12 cellular contexts compared by ENCODE assay signal in genomic region chr10:97726636-97727178, GRCh38. TPM values are rescaled to one million over a fixed set of nuclear protein-coding genes. Genes with fewer than 3 reads are reported as not detected.
DNase-seq lines count a peak whose midpoint lies in the region; ATAC-seq and TF ChIP-seq lines count a peak whose summit lies in the region.
"Had no signal": no experiment of that assay in that cellular context is flagged by ENCODE, and none has a peak within 500 bp of the region (broad histone marks: within the 10 kb centered on the region; RNA-seq: fewer than 3 reads in every experiment).

No MANE protein-coding gene starts in this region.

- TF ChIP-seq CTCF in colonic mucosa (IDR thresholded peaks at IDR 0.05) (no peak), vagina (IDR thresholded peaks at IDR 0.05) (no peak)

- no peak for TF ChIP-seq POLR2A in vagina (IDR thresholded peaks at IDR 0.05)

- POLR2A ChIA-PET in activated CD4-positive, alpha-beta memory T cell treated with anti-CD3 and anti-CD28 coated beads, Interleukin-2, amount 10 ng/mL, durations not matched to agents 7 days and 5 days (lab: Charles Lee), result interaction anchor here (0.8 to 3.3 kb wide), 2 partner anchors 10 kb away, joined by 3 to 18 read pairs; partner anchors contain the start of gene ZFYVE27

- no peaks in the 10 kb centered on the region for H3K9me3 Mint-ChIP-seq in activated naive CD4-positive, alpha-beta T cell treated with anti-CD3 and anti-CD28 coated beads, Interleukin-2, amount 50 U/mL, for 72 hours
- H3K9me3 Mint-ChIP-seq in activated naive CD4-positive, alpha-beta T cell treated with anti-CD3 and anti-CD28 coated beads, Interleukin-2, amount 10 ng/mL, durations not matched to agents 7 days and 5 days, result no peaks in the 10 kb centered on the region
- H3K9me3 Mint-ChIP-seq in activated CD4-positive, alpha-beta memory T cell treated with anti-CD3 and anti-CD28 coated beads, Interleukin-2, amount 10 ng/mL, durations not matched to agents 7 days and 5 days, result no peaks in the 10 kb centered on the region
- H3K9me3 Mint-ChIP-seq: activated naive CD4-positive, alpha-beta T cell treated with anti-CD3 and anti-CD28 coated beads for 36 hours had no signal

- DNase-seq in activated naive CD4-positive, alpha-beta T cell treated with anti-CD3 and anti-CD28 coated beads, Interleukin-2, amount 50 U/mL, for 72 hours (ENCODE audit: low spot score in 2 of 2), result no peak
- DNase-seq in activated naive CD4-positive, alpha-beta T cell treated with anti-CD3 and anti-CD28 coated beads, Interleukin-2, amount 10 ng/mL, durations not matched to agents 7 days and 5 days, result no peak
- DNase-seq in colonic mucosa (peak; percentile 72), lung microvascular endothelial cell (ENCODE audit: low read depth in 2 of 2) (peak; percentile 82 to 87), vagina (ENCODE audit: extremely low spot score in 2 of 2) (no peak), DMS153 (lab: John Stamatoyannopoulos, UW) (no peak), OCI-M1 (lab: John Stamatoyannopoulos, UW) (no peak)
- no peak for DNase-seq in activated CD4-positive, alpha-beta memory T cell treated with anti-CD3 and anti-CD28 coated beads, Interleukin-2, amount 10 ng/mL, durations not matched to agents 7 days and 5 days
- DNase-seq: activated naive CD4-positive, alpha-beta T cell treated with anti-CD3 and anti-CD28 coated beads for 36 hours had no signal

- no peaks in the 10 kb centered on the region for H3K4me1 Mint-ChIP-seq in activated naive CD4-positive, alpha-beta T cell treated with anti-CD3 and anti-CD28 coated beads, Interleukin-2, amount 10 ng/mL, durations not matched to agents 7 days and 5 days
- H3K4me1 Mint-ChIP-seq in activated CD4-positive, alpha-beta memory T cell treated with anti-CD3 and anti-CD28 coated beads, Interleukin-2, amount 10 ng/mL, durations not matched to agents 7 days and 5 days, result peaks cover 6% of the 10 kb centered on the region
- H3K4me1 Mint-ChIP-seq: CD4-positive, CD25-positive, alpha-beta regulatory T cell had no signal

- H3K4me1 ChIP-seq in colonic mucosa (peaks cover 3% of the 10 kb centered on the region), vagina (peaks cover 15% of the 10 kb centered on the region)

- H3K36me3 ChIP-seq in colonic mucosa (no peaks in the 10 kb centered on the region), vagina (no peaks in the 10 kb centered on the region)

- intact Hi-C loops in colonic mucosa (cut with DNase I), result no loop called here
- intact Hi-C loops in vagina (cut with DNase I), result no loop called here

- H3K36me3 Mint-ChIP-seq in activated naive CD4-positive, alpha-beta T cell treated with anti-CD3 and anti-CD28 coated beads, Interleukin-2, amount 50 U/mL, for 72 hours, result no peaks in the 10 kb centered on the region
- H3K36me3 Mint-ChIP-seq in activated naive CD4-positive, alpha-beta T cell treated with anti-CD3 and anti-CD28 coated beads, Interleukin-2, amount 10 ng/mL, durations not matched to agents 7 days and 5 days, result no peaks in the 10 kb centered on the region
- H3K36me3 Mint-ChIP-seq in activated CD4-positive, alpha-beta memory T cell treated with anti-CD3 and anti-CD28 coated beads, Interleukin-2, amount 10 ng/mL, durations not matched to agents 7 days and 5 days (ENCODE audit: low read depth), result no peaks in the 10 kb centered on the region
- H3K36me3 Mint-ChIP-seq: CD4-positive, CD25-positive, alpha-beta regulatory T cell had no signal

- H3K27ac Mint-ChIP-seq in activated naive CD4-positive, alpha-beta T cell treated with anti-CD3 and anti-CD28 coated beads, Interleukin-2, amount 50 U/mL, for 72 hours, result no peak overlapping the region
- H3K27ac Mint-ChIP-seq in activated naive CD4-positive, alpha-beta T cell treated with anti-CD3 and anti-CD28 coated beads, Interleukin-2, amount 10 ng/mL, durations not matched to agents 7 days and 5 days, result no peak overlapping the region
- H3K27ac Mint-ChIP-seq in activated CD4-positive, alpha-beta memory T cell treated with anti-CD3 and anti-CD28 coated beads, Interleukin-2, amount 10 ng/mL, durations not matched to agents 7 days and 5 days, result no peak overlapping the region
- H3K27ac Mint-ChIP-seq: activated naive CD4-positive, alpha-beta T cell treated with anti-CD3 and anti-CD28 coated beads for 36 hours; CD4-positive, CD25-positive, alpha-beta regulatory T cell had no signal

- CTCF ChIA-PET in activated naive CD4-positive, alpha-beta T cell treated with anti-CD3 and anti-CD28 coated beads, Interleukin-2, amount 10 ng/mL, durations not matched to agents 7 days and 5 days (lab: Charles Lee), result interaction anchor here (0.9 to 14.9 kb wide), 3 partner anchors 10 to 19 kb away, joined by 3 to 402 read pairs (median 5); partner anchors contain the start of genes MARVELD1 and ZFYVE27
- CTCF ChIA-PET in activated CD4-positive, alpha-beta memory T cell treated with anti-CD3 and anti-CD28 coated beads, Interleukin-2, amount 10 ng/mL, durations not matched to agents 7 days and 5 days (lab: Charles Lee), result interaction anchor here (1.3 to 3.8 kb wide), 4 partner anchors 9 to 25 kb away, joined by 3 to 28 read pairs (median 6); no protein-coding TSS in a partner anchor

- H3K9ac ChIP-seq in colonic mucosa (ENCODE audit: low read depth in 2 of 2, low read length in 2 of 2), result peak overlapping the region in 1 of 2 donors; percentile 31

- peaks cover 5% of the 10 kb centered on the region for H3K27me3 Mint-ChIP-seq in activated naive CD4-positive, alpha-beta T cell treated with anti-CD3 and anti-CD28 coated beads, Interleukin-2, amount 10 ng/mL, durations not matched to agents 7 days and 5 days
- H3K27me3 Mint-ChIP-seq in activated CD4-positive, alpha-beta memory T cell treated with anti-CD3 and anti-CD28 coated beads, Interleukin-2, amount 10 ng/mL, durations not matched to agents 7 days and 5 days, result peaks cover 5% of the 10 kb centered on the region

- H3K27me3 ChIP-seq in colonic mucosa (no peaks in the 10 kb centered on the region), vagina (no peaks in the 10 kb centered on the region)

- peak; percentile 70 to 93 for ATAC-seq in activated naive CD4-positive, alpha-beta T cell treated with anti-CD3 and anti-CD28 coated beads, Interleukin-2, amount 50 U/mL, for 72 hours

- H3K27ac ChIP-seq in colonic mucosa, result peak overlapping the region; percentile 51
- peak overlapping the region; percentile 40 for H3K27ac ChIP-seq in vagina

- no peak overlapping the region for H3K4me3 Mint-ChIP-seq in activated naive CD4-positive, alpha-beta T cell treated with anti-CD3 and anti-CD28 coated beads, Interleukin-2, amount 10 ng/mL, durations not matched to agents 7 days and 5 days
- no peak overlapping the region for H3K4me3 Mint-ChIP-seq in activated CD4-positive, alpha-beta memory T cell treated with anti-CD3 and anti-CD28 coated beads, Interleukin-2, amount 10 ng/mL, durations not matched to agents 7 days and 5 days
- H3K4me3 Mint-ChIP-seq: activated naive CD4-positive, alpha-beta T cell treated with anti-CD3 and anti-CD28 coated beads for 36 hours; CD4-positive, CD25-positive, alpha-beta regulatory T cell had no signal

- H3K4me3 ChIP-seq in colonic mucosa (no peak overlapping the region), vagina (peak overlapping the region in 1 of 2 donors; percentile 27)
- H3K4me3 ChIP-seq: skin epidermis had no signal

- H3K9me3 ChIP-seq in colonic mucosa (no peaks in the 10 kb centered on the region), vagina (no peaks in the 10 kb centered on the region)

RNA-seq across cellular contexts. Expression of gene ZFYVE27, which starts 10.2 kb away (rescaled TPM):
- total RNA-seq in activated naive CD4-positive, alpha-beta T cell treated with anti-CD3 and anti-CD28 coated beads, Interleukin-2, amount 50 U/mL, for 72 hours, result 10 to 100 TPM; 28.0 to 29.3 TPM
- 10 to 100 TPM; 45.9 to 47.9 TPM for total RNA-seq in colonic mucosa
- 11.3 and 18.8 TPM in 2 replicates for total RNA-seq in lung microvascular endothelial cell
- 28.0 TPM for total RNA-seq in vagina
- total RNA-seq in activated CD4-positive, alpha-beta memory T cell treated with anti-CD3 and anti-CD28 coated beads, Interleukin-2, amount 10 ng/mL, durations not matched to agents 7 days and 5 days, result 10 to 100 TPM; 29.3 to 32.4 TPM

RNA-seq across cellular contexts. Expression of gene MARVELD1, which starts 13.2 kb away (rescaled TPM):
- 1 to 10 TPM in 1 of 2 donors, under 1 TPM in 1; 0.57 to 7.1 TPM for total RNA-seq in activated naive CD4-positive, alpha-beta T cell treated with anti-CD3 and anti-CD28 coated beads, Interleukin-2, amount 50 U/mL, for 72 hours
- total RNA-seq in colonic mucosa (10 to 100 TPM; 25.7 to 31.7 TPM), lung microvascular endothelial cell (10.7 and 11.5 TPM in 2 replicates), vagina (24.1 TPM)
- total RNA-seq in activated CD4-positive, alpha-beta memory T cell treated with anti-CD3 and anti-CD28 coated beads, Interleukin-2, amount 10 ng/mL, durations not matched to agents 7 days and 5 days, result 1 to 10 TPM; 2.5 to 2.7 TPM

RNA-seq across cellular contexts. Expression of gene AVPI1, which starts 39.7 kb away (rescaled TPM):
- total RNA-seq in activated naive CD4-positive, alpha-beta T cell treated with anti-CD3 and anti-CD28 coated beads, Interleukin-2, amount 50 U/mL, for 72 hours, result 1 to 10 TPM; 2.2 to 2.8 TPM
- total RNA-seq in colonic mucosa (10 to 100 TPM; 26.6 to 34.8 TPM), lung microvascular endothelial cell (3.7 and 5.0 TPM in 2 replicates), vagina (125 TPM)
- total RNA-seq in activated CD4-positive, alpha-beta memory T cell treated with anti-CD3 and anti-CD28 coated beads, Interleukin-2, amount 10 ng/mL, durations not matched to agents 7 days and 5 days, result 1 to 10 TPM; 1.8 to 1.9 TPM

RNA-seq across cellular contexts. Expression of gene SFRP5, which starts 45.1 kb away (rescaled TPM):
- not detected for total RNA-seq in activated naive CD4-positive, alpha-beta T cell treated with anti-CD3 and anti-CD28 coated beads, Interleukin-2, amount 50 U/mL, for 72 hours
- total RNA-seq in colonic mucosa, result 1 to 10 TPM in 1 of 2 donors, under 1 TPM in 1; 0.57 to 1.2 TPM
- not detected in 2 replicates for total RNA-seq in lung microvascular endothelial cell
- total RNA-seq in vagina, result 1.7 TPM
- not detected for total RNA-seq in activated CD4-positive, alpha-beta memory T cell treated with anti-CD3 and anti-CD28 coated beads, Interleukin-2, amount 10 ng/mL, durations not matched to agents 7 days and 5 days
- total RNA-seq: activated naive CD4-positive, alpha-beta T cell treated with anti-CD3 and anti-CD28 coated beads for 36 hours; CD4-positive, CD25-positive, alpha-beta regulatory T cell; H4 had no signal

Comparison
In these comparisons a context has a peak if more than half of its experiments do, and no peak if none do; other contexts are left out.
1. DNase-seq: peak in colonic mucosa (single experiment) and lung microvascular endothelial cell (2 of 2); none in activated naive CD4-positive, alpha-beta T cell treated with anti-CD3 and anti-CD28 coated beads, Interleukin-2, amount 50 U/mL, for 72 hours (0 of 2), activated naive CD4-positive, alpha-beta T cell treated with anti-CD3 and anti-CD28 coated beads, Interleukin-2, amount 10 ng/mL, durations not matched to agents 7 days and 5 days (single experiment), vagina (0 of 2), DMS153 (single experiment), OCI-M1 (single experiment) and activated CD4-positive, alpha-beta memory T cell treated with anti-CD3 and anti-CD28 coated beads, Interleukin-2, amount 10 ng/mL, durations not matched to agents 7 days and 5 days (single experiment).